1 cellular context compared by ENCODE assay signal in the genomic region with DNA sequence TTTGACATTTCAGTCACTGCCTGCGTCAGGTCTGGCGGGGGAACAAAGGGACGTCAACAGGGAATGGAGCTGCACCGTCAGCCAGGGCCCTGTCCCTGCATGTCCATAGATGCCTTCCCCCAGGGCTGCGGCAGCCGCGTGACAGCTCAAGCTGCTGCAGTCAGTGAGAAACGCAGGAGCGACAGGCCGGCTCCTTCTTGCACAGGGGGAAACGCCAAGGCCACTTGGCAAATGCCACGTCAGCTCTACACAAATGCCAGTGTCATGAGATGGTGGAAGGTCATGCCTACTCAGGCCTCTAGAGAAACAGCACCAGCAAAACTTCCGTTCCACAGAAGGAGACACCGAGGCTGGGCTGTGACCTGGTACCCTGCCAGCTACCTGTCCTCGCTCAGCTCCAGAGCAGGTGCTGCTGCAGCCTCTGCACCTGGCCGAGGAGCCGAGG.
TF ChIP-seq lines count a peak whose summit lies in the region.

No MANE protein-coding gene starts in this region.

TF ChIP-seq in IMR-90, 13 proteins besides CTCF, POLR2A, EP300 and RAD21:
- TF ChIP-seq MAZ (IDR thresholded peaks at IDR 0.05; ENCODE audit: borderline replicate concordance, low read depth, low read length): no peak
- no peak for TF ChIP-seq RFX5 (IDR thresholded peaks at IDR 0.05; ENCODE audit: low read depth, low read length)
- TF ChIP-seq NFE2L2 (IDR thresholded peaks at IDR 0.05; ENCODE audit: low read depth, low read length): no peak
- no peak for TF ChIP-seq CHD1 (IDR thresholded peaks at IDR 0.05; ENCODE audit: low read depth, low read length)
- no peak for TF ChIP-seq SMC3 (IDR thresholded peaks at IDR 0.05; ENCODE audit: low read depth, low read length)
- TF ChIP-seq, protein P1, sequence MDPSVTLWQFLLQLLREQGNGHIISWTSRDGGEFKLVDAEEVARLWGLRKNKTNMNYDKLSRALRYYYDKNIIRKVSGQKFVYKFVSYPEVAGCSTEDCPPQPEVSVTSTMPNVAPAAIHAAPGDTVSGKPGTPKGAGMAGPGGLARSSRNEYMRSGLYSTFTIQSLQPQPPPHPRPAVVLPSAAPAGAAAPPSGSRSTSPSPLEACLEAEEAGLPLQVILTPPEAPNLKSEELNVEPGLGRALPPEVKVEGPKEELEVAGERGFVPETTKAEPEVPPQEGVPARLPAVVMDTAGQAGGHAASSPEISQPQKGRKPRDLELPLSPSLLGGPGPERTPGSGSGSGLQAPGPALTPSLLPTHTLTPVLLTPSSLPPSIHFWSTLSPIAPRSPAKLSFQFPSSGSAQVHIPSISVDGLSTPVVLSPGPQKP (IDR thresholded peaks at IDR 0.05; ENCODE audit: borderline replicate concordance, low read depth, low read length): no peak
- TF ChIP-seq CEBPB (IDR thresholded peaks at IDR 0.05; ENCODE audit: low read depth, low read length): no peak
- no peak for TF ChIP-seq MXI1 (IDR thresholded peaks at IDR 0.05; ENCODE audit: borderline replicate concordance, low read depth, low read length)
- TF ChIP-seq, protein P2, sequence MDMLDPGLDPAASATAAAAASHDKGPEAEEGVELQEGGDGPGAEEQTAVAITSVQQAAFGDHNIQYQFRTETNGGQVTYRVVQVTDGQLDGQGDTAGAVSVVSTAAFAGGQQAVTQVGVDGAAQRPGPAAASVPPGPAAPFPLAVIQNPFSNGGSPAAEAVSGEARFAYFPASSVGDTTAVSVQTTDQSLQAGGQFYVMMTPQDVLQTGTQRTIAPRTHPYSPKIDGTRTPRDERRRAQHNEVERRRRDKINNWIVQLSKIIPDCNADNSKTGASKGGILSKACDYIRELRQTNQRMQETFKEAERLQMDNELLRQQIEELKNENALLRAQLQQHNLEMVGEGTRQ (IDR thresholded peaks at IDR 0.05; ENCODE audit: low read depth, low read length): no peak
- TF ChIP-seq RCOR1 (IDR thresholded peaks at IDR 0.05; ENCODE audit: insufficient replicate concordance, low read length): no peak
- TF ChIP-seq MAFK (IDR thresholded peaks at IDR 0.05; ENCODE audit: low read depth, low read length): no peak
- no peak for TF ChIP-seq BHLHE40 (IDR thresholded peaks at IDR 0.05; ENCODE audit: low read depth, low read length)
- TF ChIP-seq FOS (IDR thresholded peaks at IDR 0.05; ENCODE audit: low read depth, low read length): no peak
